In the genomic region with DNA sequence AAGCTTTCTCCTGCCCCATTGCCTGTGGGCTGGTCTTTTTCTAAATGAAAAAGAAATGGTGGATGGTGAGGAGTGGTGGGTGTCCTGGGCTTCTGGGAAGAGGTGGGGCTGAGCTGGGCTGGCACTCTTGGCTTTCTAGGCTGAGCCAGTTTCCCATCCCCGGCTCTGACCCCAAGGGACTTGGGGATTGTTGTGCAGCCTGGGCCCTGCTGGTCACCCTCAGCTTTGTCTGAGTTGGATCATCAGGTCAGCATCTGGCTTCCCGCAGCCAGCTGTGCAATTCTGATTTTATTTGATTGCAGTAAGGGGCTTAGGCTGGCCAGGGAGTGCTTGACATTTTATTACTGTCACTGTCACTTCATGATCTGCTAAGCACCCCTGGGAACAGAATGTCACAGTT, we compare ENCODE assay signal across 22 cellular contexts. TPM values are rescaled to one million over a fixed set of nuclear protein-coding genes. Genes with fewer than 3 reads are reported as not detected.
DNase-seq lines count a peak whose midpoint lies in the region; FAIRE-seq and TF ChIP-seq lines count a peak whose summit lies in the region.
"Had no signal": no experiment of that assay in that cellular context is flagged by ENCODE, and none has a peak within 500 bp of the region (broad histone marks: within the 10 kb centered on the region; RNA-seq: fewer than 3 reads in every experiment).

No MANE protein-coding gene starts in this region.

- H3K36me3 ChIP-seq in kidney (ENCODE audit: control insufficient read depth in 1 of 2, insufficient read depth in 2 of 2, low read length in 2 of 2): no peaks in the 10 kb centered on the region

- no peak for FAIRE-seq in kidney (lab: Jason Lieb, UNC)
- FAIRE-seq: GM12878, GM19239, H1 had no signal

- no peak overlapping the region for H3K9ac ChIP-seq in kidney (ENCODE audit: low read length in 2 of 2)
- H3K9ac ChIP-seq: GM23248 had no signal

- intact Hi-C loops in kidney (cut with DNase I): no loop called here

- H3K9me3 ChIP-seq in kidney (ENCODE audit: control insufficient read depth in 1 of 2, low read length in 2 of 2): no peaks in the 10 kb centered on the region

- H3K4me3 ChIP-seq in kidney (ENCODE audit: low read length in 2 of 2): no peak overlapping the region
- H3K4me3 ChIP-seq: GM12878, GM23248 had no signal

- TF ChIP-seq CTCF in kidney (IDR thresholded peaks at IDR 0.05; ENCODE audit: borderline replicate concordance, extremely low read depth, insufficient read depth): no peak

- DNase-seq in NCI-H524 treated with DMSO at 0.1 percent for 48 hours (lab: John Stamatoyannopoulos, UW) (peak; percentile 38), NCI-H82 treated with DMSO at 0.1 percent for 48 hours (lab: John Stamatoyannopoulos, UW; ENCODE audit: unreplicated experiment) (peak; percentile 36), kidney (peak; percentile 63), iPS-NIHi7 (ENCODE audit: extremely low spot score) (no peak), NK-92 (lab: John Stamatoyannopoulos, UW; ENCODE audit: unreplicated experiment) (no peak)
- DNase-seq in stimulated activated naive CD4-positive, alpha-beta T cell treated with Interleukin-2 at 50 U/mL for 16 hours (lab: John Stamatoyannopoulos, UW): no peak
- DNase-seq: C1 segment of cervical spinal cord; Calu3; CD4-positive, alpha-beta memory T cell; COR-L47; DMS79; EL; GDM1; GM23248; H7; HCEC 1CT had no signal

- H3K27ac ChIP-seq in kidney (ENCODE audit: low read depth in 2 of 2, low read length in 2 of 2): no peak overlapping the region
- H3K27ac ChIP-seq: GM23248 had no signal

- H3K4me1 ChIP-seq in kidney (ENCODE audit: control insufficient read depth in 1 of 2, insufficient read depth in 1 of 2, low read depth in 1 of 2, low read length in 2 of 2): no peaks in the 10 kb centered on the region

RNA-seq across cellular contexts. Expression of gene GLRA1, which starts 25.3 kb away (rescaled TPM):
- total RNA-seq in kidney: not detected
- polyA plus RNA-seq in kidney (ENCODE audit: insufficient read depth, low read depth, low replicate concordance): not detected
- total RNA-seq: A172; A673; Calu3; CD4-positive, alpha-beta memory T cell; GM12878; GM23248; H1; H7 had no signal
- polyA plus RNA-seq: BJ; CD4-positive, alpha-beta memory T cell; GM12878; GM23248; H1 had no signal

Comparison
In these comparisons a context has a peak if more than half of its experiments do, and no peak if none do; other contexts are left out.
1. DNase-seq: peak in NCI-H524 treated with DMSO at 0.1 percent for 48 hours (single experiment), NCI-H82 treated with DMSO at 0.1 percent for 48 hours (single experiment) and kidney (single experiment); none in iPS-NIHi7 (single experiment), stimulated activated naive CD4-positive, alpha-beta T cell treated with Interleukin-2 at 50 U/mL for 16 hours (single experiment) and NK-92 (single experiment).